Comparison of ENCODE assay signal across 18 cellular contexts in the genomic region with DNA sequence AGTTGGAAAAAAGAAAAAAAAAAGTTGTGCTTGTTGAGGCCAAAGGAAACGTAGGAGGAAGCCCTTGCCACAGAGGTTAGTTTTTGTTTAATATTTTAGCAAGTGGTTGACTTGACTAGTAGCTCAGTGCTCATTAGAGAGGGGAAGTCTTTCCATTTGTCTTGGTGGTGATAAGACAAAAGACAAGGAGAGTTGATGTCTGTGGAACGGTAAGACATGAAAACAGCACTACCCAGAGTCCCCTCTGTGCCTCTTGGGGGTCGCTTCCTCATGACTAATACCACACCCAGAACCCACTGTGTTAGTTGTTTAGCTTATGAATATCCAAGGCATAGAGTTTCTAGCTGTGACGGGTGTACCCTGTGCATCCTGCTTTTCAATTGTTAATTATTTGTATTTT.
"Had no signal": no experiment of that assay in that cellular context is flagged by ENCODE, and none has a peak within 500 bp of the region (broad histone marks: within the 10 kb centered on the region; RNA-seq: fewer than 3 reads in every experiment).

No MANE protein-coding gene starts in this region.

- ATAC-seq: esophagus mucosa, gastrocnemius medialis, left lung had no signal

- H3K4me3 Mint-ChIP-seq: activated naive CD4-positive, alpha-beta T cell treated with anti-CD3 and anti-CD28 coated beads, Interleukin-2, amount 50 U/mL, for 24 hours; mesothelial cell of epicardium had no signal

- DNase-seq: activated CD4-positive, alpha-beta T cell treated with anti-CD3 and anti-CD28 coated beads, Interleukin-2, amount 50 U/mL, for 48 hours; activated CD8-positive, alpha-beta memory T cell treated with anti-CD3 and anti-CD28 coated beads, Interleukin-2, amount 50 U/mL, for 48 hours; activated gamma-delta T cell; amniotic stem cell; effector CD4-positive, alpha-beta T cell; gastrocnemius medialis; head of caudate nucleus; left lung; occipital lobe; retina; spleen; stimulated activated naive CD4-positive, alpha-beta T cell treated with Interleukin-2 at 50 U/mL for 16 hours; T-helper 9 cell; trophoblast cell had no signal

- H3K4me1 Mint-ChIP-seq: activated naive CD4-positive, alpha-beta T cell treated with anti-CD3 and anti-CD28 coated beads, Interleukin-2, amount 50 U/mL, for 24 hours; mesothelial cell of epicardium had no signal

- H3K27ac Mint-ChIP-seq: activated naive CD4-positive, alpha-beta T cell treated with anti-CD3 and anti-CD28 coated beads, Interleukin-2, amount 50 U/mL, for 24 hours; mesothelial cell of epicardium had no signal

- H3K4me3 ChIP-seq: gastrocnemius medialis, left lung, spleen, suprapubic skin had no signal

- H3K27me3 Mint-ChIP-seq: activated naive CD4-positive, alpha-beta T cell treated with anti-CD3 and anti-CD28 coated beads, Interleukin-2, amount 50 U/mL, for 24 hours had no signal

- H3K9me3 Mint-ChIP-seq: activated naive CD4-positive, alpha-beta T cell treated with anti-CD3 and anti-CD28 coated beads, Interleukin-2, amount 50 U/mL, for 24 hours had no signal
